ENCODE assay signal across 1 cellular context in genomic region chr9:5608298-5609254, GRCh38.
TF ChIP-seq lines count a peak whose summit lies in the region.

No MANE protein-coding gene starts in this region.

TF ChIP-seq in GM12878, 131 proteins besides CTCF, POLR2A, EP300 and RAD21 (continued from another document):
- TF ChIP-seq, protein P1, sequence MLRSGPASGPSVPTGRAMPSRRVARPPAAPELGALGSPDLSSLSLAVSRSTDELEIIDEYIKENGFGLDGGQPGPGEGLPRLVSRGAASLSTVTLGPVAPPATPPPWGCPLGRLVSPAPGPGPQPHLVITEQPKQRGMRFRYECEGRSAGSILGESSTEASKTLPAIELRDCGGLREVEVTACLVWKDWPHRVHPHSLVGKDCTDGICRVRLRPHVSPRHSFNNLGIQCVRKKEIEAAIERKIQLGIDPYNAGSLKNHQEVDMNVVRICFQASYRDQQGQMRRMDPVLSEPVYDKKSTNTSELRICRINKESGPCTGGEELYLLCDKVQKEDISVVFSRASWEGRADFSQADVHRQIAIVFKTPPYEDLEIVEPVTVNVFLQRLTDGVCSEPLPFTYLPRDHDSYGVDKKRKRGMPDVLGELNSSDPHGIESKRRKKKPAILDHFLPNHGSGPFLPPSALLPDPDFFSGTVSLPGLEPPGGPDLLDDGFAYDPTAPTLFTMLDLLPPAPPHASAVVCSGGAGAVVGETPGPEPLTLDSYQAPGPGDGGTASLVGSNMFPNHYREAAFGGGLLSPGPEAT (IDR thresholded peaks at IDR 0.05; ENCODE audit: low read depth), result peak; percentile 60; the same call in 1 of the 2 replicates
- TF ChIP-seq GATAD2B (conservative IDR thresholded peaks at IDR 0.05; ENCODE audit: low read depth) (no peak), ESRRA (IDR thresholded peaks at IDR 0.05; ENCODE audit: low read length) (no peak), SMAD1 (IDR thresholded peaks at IDR 0.05; ENCODE audit: low read depth, partially characterized antibody) (no peak), MTA2 (IDR thresholded peaks at IDR 0.05; ENCODE audit: low read depth) (peak; percentile 41; the same call in 1 of the 2 replicates), NR2F1 (conservative IDR thresholded peaks at IDR 0.05) (no peak), CREB1 (IDR thresholded peaks at IDR 0.05; ENCODE audit: low read depth) (no peak), RFX5 (IDR thresholded peaks at IDR 0.05; ENCODE audit: low read depth, low read length) (no peak), IKZF2 (IDR thresholded peaks at IDR 0.05) (peak; percentile 67 to 70), PAX8 (IDR thresholded peaks at IDR 0.05) (no peak), ZBTB11 (CRISPR knock-in tag; IDR thresholded peaks at IDR 0.05) (no peak), CUX1 (IDR thresholded peaks at IDR 0.05; ENCODE audit: insufficient replicate concordance, low read depth, low read length) (peak; percentile 41), ZNF217 (IDR thresholded peaks at IDR 0.05) (no peak), POLR2AphosphoS5 (IDR thresholded peaks at IDR 0.05; ENCODE audit: low read length) (0 out of 2 replicates have a peak, but pooled peaks have one; percentile 39), NFXL1 (IDR thresholded peaks at IDR 0.05; ENCODE audit: borderline replicate concordance) (no peak), PML (IDR thresholded peaks at IDR 0.05; ENCODE audit: low read length) (no peak), ZNF384 (IDR thresholded peaks at IDR 0.05; ENCODE audit: borderline replicate concordance, low read depth, low read length) (peak; percentile 46; the same call in 1 of the 2 replicates), TCF12 (IDR thresholded peaks at IDR 0.05; ENCODE audit: low read depth, low read length) (no peak), ATF7 (IDR thresholded peaks at IDR 0.05; ENCODE audit: low read depth) (no peak; the same call in 1 of the 2 replicates)
